ENCODE assay signal across 10 cellular contexts in genomic region chr5:132094393-132095076, GRCh38.
DNase-seq lines count a peak whose midpoint lies in the region; TF ChIP-seq lines count a peak whose summit lies in the region.
"Had no signal": no experiment of that assay in that cellular context is flagged by ENCODE, and none has a peak within 500 bp of the region (broad histone marks: within the 10 kb centered on the region; RNA-seq: fewer than 3 reads in every experiment).

No MANE protein-coding gene starts in this region.

- no peak overlapping the region for H3K4me3 ChIP-seq in HFF-Myc (replicated peaks; ENCODE audit: low read depth, low read length)
- H3K4me3 ChIP-seq: SJCRH30 had no signal

- TF ChIP-seq CTCF in HFF-Myc (IDR thresholded peaks at IDR 0.05; ENCODE audit: low read depth, low read length, missing control alignments), result no peak

- DNase-seq in AG08395 (ENCODE audit: low spot score), result peak; percentile 93
- DNase-seq in HFF-Myc (ENCODE audit: extremely low read depth, low read depth), result peak; percentile 61
- peak; percentile 89 for DNase-seq in amniotic stem cell (lab: John Stamatoyannopoulos, UW)
- DNase-seq in kidney tubule cell (ENCODE audit: low spot score), result peak; percentile 100
- no peak for DNase-seq in NOMO-1 treated with DMSO at 0.1 percent for 48 hours (lab: John Stamatoyannopoulos, UW; ENCODE audit: unreplicated experiment)
- no peak for DNase-seq in central memory CD4-positive, alpha-beta T cell
- DNase-seq in MV-4-11 (lab: John Stamatoyannopoulos, UW), result no peak
- no peak for DNase-seq in superior temporal gyrus (ENCODE audit: extremely low spot score)
- DNase-seq: KG1 had no signal

Comparison
In these comparisons a context has a peak if more than half of its experiments do, and no peak if none do; other contexts are left out.
1. DNase-seq: peak in AG08395 (single experiment), HFF-Myc (single experiment), amniotic stem cell (single experiment) and kidney tubule cell (single experiment); none in NOMO-1 treated with DMSO at 0.1 percent for 48 hours (single experiment), central memory CD4-positive, alpha-beta T cell (single experiment), MV-4-11 (single experiment) and superior temporal gyrus (single experiment).